Comparison of ENCODE assay signal across 8 cellular contexts in the genomic region with DNA sequence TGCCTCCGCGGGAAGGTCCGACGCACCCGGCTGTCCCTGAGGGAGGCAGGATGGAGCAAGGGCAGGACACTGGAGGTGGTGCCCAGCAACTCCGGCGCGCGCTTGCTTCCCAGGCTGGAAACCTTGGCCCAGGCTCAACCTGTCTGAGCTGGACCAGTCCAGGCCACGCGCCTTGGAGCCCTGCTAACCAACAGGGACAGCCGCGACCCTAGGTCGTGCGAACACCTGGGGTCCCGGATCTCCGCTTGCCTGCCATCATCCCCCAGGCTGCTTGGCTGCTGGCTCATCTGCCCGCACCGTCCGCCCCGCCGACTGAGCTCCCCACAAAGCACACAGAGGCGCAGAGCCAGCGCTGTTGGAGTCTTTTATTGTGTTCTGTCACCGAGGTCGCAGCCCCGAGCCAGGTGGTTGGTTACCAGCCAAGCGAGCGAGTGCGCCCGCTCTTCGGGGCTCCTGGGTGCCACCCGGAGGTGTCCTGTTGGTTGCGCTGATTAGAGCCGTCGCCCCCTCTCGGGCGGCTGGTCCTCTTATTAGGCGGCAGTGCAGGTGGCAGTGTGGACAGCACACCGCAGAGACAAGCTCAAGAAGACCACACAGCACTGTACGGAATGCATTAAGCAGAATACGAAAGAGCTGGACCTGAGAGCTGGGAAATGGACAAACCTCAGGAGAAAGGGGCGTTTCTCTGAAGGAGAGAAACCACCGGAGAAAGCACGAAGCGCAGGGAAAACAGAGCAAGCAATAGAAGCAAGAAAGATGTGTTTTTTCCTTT. TPM values are rescaled to one million over a fixed set of nuclear protein-coding genes. Genes with fewer than 3 reads are reported as not detected.
DNase-seq lines count a peak whose midpoint lies in the region; ATAC-seq and TF ChIP-seq lines count a peak whose summit lies in the region.

No MANE protein-coding gene starts in this region.

- no peaks in the 10 kb centered on the region for H3F3A ChIP-seq in MM.1S (ENCODE audit: insufficient read depth, low read length)

- no peak overlapping the region for H3K4me2 ChIP-seq in MM.1S (ENCODE audit: low read depth, low read length)

- intact Hi-C loops in Panc1 (cut with micrococcal nuclease; ENCODE audit: unreplicated experiment): loop anchor here (10.0 kb wide), 2 partner anchors 307 to 857 kb away; no protein-coding TSS in a partner anchor

- CTCF ChIA-PET in Panc1 (lab: Charles Lee): no interaction called here

- H3K27ac ChIP-seq in Panc1 (ENCODE audit: low read length) (no peak overlapping the region), cardiac muscle cell (no peak overlapping the region), MM.1S (ENCODE audit: low read length) (no peak overlapping the region)

- in situ Hi-C loops in Panc1 (cut with HindIII; ENCODE audit: low pct_unique_long_range_greater_than_20kb, low sequenced_read_pairs): no loop called here

- H3K9ac ChIP-seq in MM.1S (ENCODE audit: low read length): no peak overlapping the region

- H3K27me3 ChIP-seq in Panc1 (ENCODE audit: control insufficient read depth, insufficient read depth, low read length): peaks cover 2% of the 10 kb centered on the region; the same call in 1 of the 2 replicates
- H3K27me3 ChIP-seq in cardiac muscle cell: peaks cover 89% of the 10 kb centered on the region
- H3K27me3 ChIP-seq in MM.1S (replicated peaks; ENCODE audit: insufficient read depth, low read length): peaks cover 25% of the 10 kb centered on the region

- H3K36me3 ChIP-seq in Panc1 (ENCODE audit: control insufficient read depth, insufficient read depth, low read length): no peaks in the 10 kb centered on the region; the same call in 1 of the 2 replicates
- no peaks in the 10 kb centered on the region for H3K36me3 ChIP-seq in cardiac muscle cell
- H3K36me3 ChIP-seq in MM.1S (replicated peaks; ENCODE audit: insufficient read depth, low read length): no peaks in the 10 kb centered on the region

- no peak for DNase-seq in Panc1 (ENCODE audit: low read depth, low spot score)
- peak; percentile 49 to 60 for DNase-seq in cardiac muscle cell (ENCODE audit: low read depth in 1 of 2, low spot score in 1 of 2)
- DNase-seq in retinal pigment epithelial cell (ENCODE audit: low read depth): no peak
- DNase-seq in MM.1S: no peak
- DNase-seq in 8988T: no peak
- no peak for DNase-seq in SW480 (ENCODE audit: low spot score)

- POLR2A ChIA-PET in Panc1 (lab: Charles Lee): no interaction called here

- no peaks in the 10 kb centered on the region for H4K20me1 ChIP-seq in MM.1S (ENCODE audit: insufficient read depth, low read length)

- no peaks in the 10 kb centered on the region for H3K9me2 ChIP-seq in MM.1S (replicated peaks; ENCODE audit: insufficient read depth, low read length)

- peak; percentile 40 for ATAC-seq in GM18907 (IDR thresholded peaks at IDR 0.05; ENCODE audit: unreplicated experiment)
- ATAC-seq in Panc1: 0 out of 2 replicates have a peak, but pooled peaks have one; percentile 27
- ATAC-seq in HG03342 (IDR thresholded peaks at IDR 0.05; ENCODE audit: unreplicated experiment): no peak

- H3K79me2 ChIP-seq in MM.1S (ENCODE audit: low read length): no peaks in the 10 kb centered on the region

- H2AFZ ChIP-seq in MM.1S (ENCODE audit: low read length): no peak overlapping the region

- H3K4me1 ChIP-seq in Panc1 (ENCODE audit: control insufficient read depth, insufficient read depth, low read length) (peaks cover 3% of the 10 kb centered on the region), cardiac muscle cell (ENCODE audit: low read depth) (no peaks in the 10 kb centered on the region), MM.1S (ENCODE audit: low read length) (0 out of 2 replicates have a peak, but pooled peaks cover 4% of the 10 kb centered on the region)

- peak overlapping the region in 1 of 2 experiments; percentile 14; a peak in 2 of 4 replicates for H3K4me3 ChIP-seq in Panc1 (ENCODE audit: low read depth in 2 of 2, low read length in 2 of 2)
- peak overlapping the region; percentile 20 for H3K4me3 ChIP-seq in cardiac muscle cell
- peak overlapping the region; percentile 63 for H3K4me3 ChIP-seq in retinal pigment epithelial cell (ENCODE audit: low read length)
- no peak overlapping the region for H3K4me3 ChIP-seq in MM.1S (ENCODE audit: low read length)

- BruUV-seq in Panc1 (replicated peaks; lab: Mats Ljungman, UMichigan): no TSS peak

- H3K9me3 ChIP-seq in Panc1 (ENCODE audit: control insufficient read depth, insufficient read depth, low read depth, low read length) (no peaks in the 10 kb centered on the region), cardiac muscle cell (ENCODE audit: low read depth) (no peaks in the 10 kb centered on the region), MM.1S (replicated peaks; ENCODE audit: insufficient read depth, low read length) (no peaks in the 10 kb centered on the region)

- TF ChIP-seq CTCF in Panc1 (IDR thresholded peaks at IDR 0.05) (peak; percentile 23; the same call in 1 of the 2 replicates), cardiac muscle cell (IDR thresholded peaks at IDR 0.05; ENCODE audit: low read depth, low read length) (peak; percentile 17), retinal pigment epithelial cell (conservative IDR thresholded peaks at IDR 0.05; ENCODE audit: low read depth, low read length) (peak; percentile 49), MM.1S (IDR thresholded peaks at IDR 0.05; ENCODE audit: low read length) (no peak)

RNA-seq across cellular contexts. Expression of a gene that starts 3.8 kb away (rescaled TPM):
- total RNA-seq in Panc1 (2021; ENCODE audit: unreplicated experiment): 10.4 TPM
- 10.5 TPM for polyA plus RNA-seq in Panc1 (2012; ENCODE audit: insufficient read length)
- total RNA-seq in cardiac muscle cell: 0.66 and 3.4 TPM in 2 replicates
- 0.32 and 0.59 TPM in 2 replicates for polyA plus RNA-seq in cardiac muscle cell

RNA-seq across cellular contexts. Expression of a gene that starts 41.5 kb away (rescaled TPM):
- 707 TPM for total RNA-seq in Panc1 (2021; ENCODE audit: unreplicated experiment)
- 412 TPM for polyA plus RNA-seq in Panc1 (2012; ENCODE audit: insufficient read length)
- 184 and 768 TPM in 2 replicates for total RNA-seq in cardiac muscle cell
- polyA plus RNA-seq in cardiac muscle cell: 984 and 1,135 TPM in 2 replicates

Comparison
In these comparisons a context has a peak if more than half of its experiments do, and no peak if none do; other contexts are left out.
1. DNase-seq: peak in cardiac muscle cell (2 of 2); none in Panc1 (single experiment), retinal pigment epithelial cell (single experiment), MM.1S (single experiment), 8988T (single experiment) and SW480 (single experiment).